Comparison of ENCODE assay signal across 14 cellular contexts in the genomic region with DNA sequence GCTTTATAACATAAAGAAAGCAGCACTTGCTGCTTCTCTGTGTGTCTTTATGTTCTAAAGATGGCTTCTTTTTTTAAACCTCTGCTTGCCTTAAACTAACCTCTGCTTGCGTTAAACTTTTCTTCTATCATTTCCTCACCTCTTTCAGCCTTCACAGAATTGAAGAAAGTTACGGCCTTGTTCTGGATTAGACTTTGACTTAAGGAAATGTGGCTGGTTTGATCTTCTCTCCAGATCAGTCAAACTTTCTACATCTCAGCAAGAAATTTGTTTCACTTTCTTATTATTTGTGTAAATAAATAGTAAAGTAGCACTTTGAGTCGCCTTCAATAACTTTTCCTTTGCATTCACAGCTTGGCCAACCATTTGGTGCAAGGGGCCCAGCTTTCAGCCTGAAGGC.
DNase-seq lines count a peak whose midpoint lies in the region; ATAC-seq and TF ChIP-seq lines count a peak whose summit lies in the region.
"Had no signal": no experiment of that assay in that cellular context is flagged by ENCODE, and none has a peak within 500 bp of the region (broad histone marks: within the 10 kb centered on the region; RNA-seq: fewer than 3 reads in every experiment).

No MANE protein-coding gene starts in this region.

- H3K27me3 Mint-ChIP-seq in activated CD4-positive, alpha-beta T cell treated with anti-CD3 and anti-CD28 coated beads for 36 hours = no peaks in the 10 kb centered on the region
- H3K27me3 Mint-ChIP-seq in activated naive CD4-positive, alpha-beta T cell treated with anti-CD3 and anti-CD28 coated beads, Interleukin-2, amount 50 U/mL, for 24 hours = no peaks in the 10 kb centered on the region
- H3K27me3 Mint-ChIP-seq in activated T-helper 1 cell treated with anti-CD3 and anti-CD28 coated beads, Interleukin-12 subunit alpha, Interleukin-12 subunit beta, Interleukin-2, Interleukin-4 antibody, amounts not matched to agents 30 ng/mL and 10 ng/mL and 1 ng/mL, durations not matched to agents 14 hours and 24 hours and 36 hours (ENCODE audit: insufficient read depth) = no peaks in the 10 kb centered on the region
- H3K27me3 Mint-ChIP-seq in nephron progenitor cell (ENCODE audit: low read depth, poor library complexity) = no peaks in the 10 kb centered on the region

- intact Hi-C loops in activated CD4-positive, alpha-beta T cell treated with anti-CD3 and anti-CD28 coated beads for 36 hours (cut with DNase I, micrococcal nuclease) = no loop called here
- intact Hi-C loops in activated T-helper 1 cell treated with anti-CD3 and anti-CD28 coated beads, Interleukin-12 subunit alpha, Interleukin-12 subunit beta, Interleukin-2, Interleukin-4 antibody, amounts not matched to agents 30 ng/mL and 10 ng/mL and 1 ng/mL, durations not matched to agents 14 hours and 24 hours and 36 hours (cut with micrococcal nuclease) = no loop called here
- intact Hi-C loops in Right ventricle myocardium inferior (cut with DNase I) = loop anchor here (5.0 kb wide), 1 partner anchor 37 kb away; no protein-coding TSS in a partner anchor

- no peak for TF ChIP-seq CTCF in nephron progenitor cell (IDR thresholded peaks at IDR 0.05)

- peaks cover 2% of the 10 kb centered on the region for H3K9me3 Mint-ChIP-seq in activated CD4-positive, alpha-beta T cell treated with anti-CD3 and anti-CD28 coated beads for 36 hours (ENCODE audit: low read depth)
- H3K9me3 Mint-ChIP-seq in activated naive CD4-positive, alpha-beta T cell treated with anti-CD3 and anti-CD28 coated beads, Interleukin-2, amount 50 U/mL, for 24 hours = peaks cover 11% of the 10 kb centered on the region
- H3K9me3 Mint-ChIP-seq in activated T-helper 1 cell treated with anti-CD3 and anti-CD28 coated beads, Interleukin-12 subunit alpha, Interleukin-12 subunit beta, Interleukin-2, Interleukin-4 antibody, amounts not matched to agents 30 ng/mL and 10 ng/mL and 1 ng/mL, durations not matched to agents 14 hours and 24 hours and 36 hours = no peaks in the 10 kb centered on the region
- H3K9me3 Mint-ChIP-seq in nephron progenitor cell = peaks cover 39% of the 10 kb centered on the region

- DNase-seq in activated CD4-positive, alpha-beta T cell treated with anti-CD3 and anti-CD28 coated beads for 36 hours = peak; percentile 22
- DNase-seq in activated CD4-positive, alpha-beta T cell treated with anti-CD3 and anti-CD28 coated beads for 4 hours = no peak
- no peak for DNase-seq in activated naive CD4-positive, alpha-beta T cell (lab: John Stamatoyannopoulos, UW)
- no peak for DNase-seq in activated T-helper 1 cell treated with anti-CD3 and anti-CD28 coated beads, Interleukin-12 subunit alpha, Interleukin-12 subunit beta, Interleukin-2, Interleukin-4 antibody, amounts not matched to agents 30 ng/mL and 10 ng/mL and 1 ng/mL, durations not matched to agents 14 hours and 24 hours and 36 hours (ENCODE audit: low spot score)
- DNase-seq in nephron progenitor cell (no peak), Right ventricle myocardium inferior (ENCODE audit: missing footprints) (no peak)
- DNase-seq: 8988T, GDM1, NCI-H187 treated with DMSO at 0.1 percent for 48 hours, NCI-H526 treated with DMSO at 0.1 percent for 48 hours, OCI-M1 had no signal

- POLR2A ChIA-PET in activated CD4-positive, alpha-beta T cell treated with anti-CD3 and anti-CD28 coated beads for 36 hours (lab: Charles Lee) = no interaction called here

- H3K4me1 Mint-ChIP-seq in activated CD4-positive, alpha-beta T cell treated with anti-CD3 and anti-CD28 coated beads for 36 hours = peaks cover 20% of the 10 kb centered on the region
- peaks cover 25% of the 10 kb centered on the region for H3K4me1 Mint-ChIP-seq in activated naive CD4-positive, alpha-beta T cell treated with anti-CD3 and anti-CD28 coated beads, Interleukin-2, amount 50 U/mL, for 24 hours
- H3K4me1 Mint-ChIP-seq in activated T-helper 1 cell treated with anti-CD3 and anti-CD28 coated beads, Interleukin-12 subunit alpha, Interleukin-12 subunit beta, Interleukin-2, Interleukin-4 antibody, amounts not matched to agents 30 ng/mL and 10 ng/mL and 1 ng/mL, durations not matched to agents 14 hours and 24 hours and 36 hours (ENCODE audit: low read depth) = peaks cover 19% of the 10 kb centered on the region
- H3K4me1 Mint-ChIP-seq in nephron progenitor cell = no peaks in the 10 kb centered on the region

- no peaks in the 10 kb centered on the region for H3K36me3 Mint-ChIP-seq in activated CD4-positive, alpha-beta T cell treated with anti-CD3 and anti-CD28 coated beads for 36 hours (ENCODE audit: low read depth)
- H3K36me3 Mint-ChIP-seq in activated naive CD4-positive, alpha-beta T cell treated with anti-CD3 and anti-CD28 coated beads, Interleukin-2, amount 50 U/mL, for 24 hours = peaks cover 2% of the 10 kb centered on the region
- no peaks in the 10 kb centered on the region for H3K36me3 Mint-ChIP-seq in activated T-helper 1 cell treated with anti-CD3 and anti-CD28 coated beads, Interleukin-12 subunit alpha, Interleukin-12 subunit beta, Interleukin-2, Interleukin-4 antibody, amounts not matched to agents 30 ng/mL and 10 ng/mL and 1 ng/mL, durations not matched to agents 14 hours and 24 hours and 36 hours (ENCODE audit: low read depth)
- H3K36me3 Mint-ChIP-seq in nephron progenitor cell (ENCODE audit: low read depth) = peaks cover 15% of the 10 kb centered on the region

- peak; percentile 74 for ATAC-seq in activated CD4-positive, alpha-beta T cell treated with anti-CD3 and anti-CD28 coated beads for 36 hours
- no peak for ATAC-seq in Right ventricle myocardium inferior
- ATAC-seq in GM19452 (IDR thresholded peaks at IDR 0.05; ENCODE audit: unreplicated experiment) = no peak
- ATAC-seq: GM12878 had no signal

- no peak overlapping the region for H3K27ac Mint-ChIP-seq in activated CD4-positive, alpha-beta T cell treated with anti-CD3 and anti-CD28 coated beads for 36 hours
- peak overlapping the region; percentile 74 for H3K27ac Mint-ChIP-seq in activated naive CD4-positive, alpha-beta T cell treated with anti-CD3 and anti-CD28 coated beads, Interleukin-2, amount 50 U/mL, for 24 hours
- no peak overlapping the region for H3K27ac Mint-ChIP-seq in activated T-helper 1 cell treated with anti-CD3 and anti-CD28 coated beads, Interleukin-12 subunit alpha, Interleukin-12 subunit beta, Interleukin-2, Interleukin-4 antibody, amounts not matched to agents 30 ng/mL and 10 ng/mL and 1 ng/mL, durations not matched to agents 14 hours and 24 hours and 36 hours
- H3K27ac Mint-ChIP-seq in nephron progenitor cell = no peak overlapping the region

- no peak overlapping the region for H3K4me3 Mint-ChIP-seq in activated CD4-positive, alpha-beta T cell treated with anti-CD3 and anti-CD28 coated beads for 36 hours
- H3K4me3 Mint-ChIP-seq in activated naive CD4-positive, alpha-beta T cell treated with anti-CD3 and anti-CD28 coated beads, Interleukin-2, amount 50 U/mL, for 24 hours = peak overlapping the region; percentile 42
- peak overlapping the region; percentile 13 for H3K4me3 Mint-ChIP-seq in activated T-helper 1 cell treated with anti-CD3 and anti-CD28 coated beads, Interleukin-12 subunit alpha, Interleukin-12 subunit beta, Interleukin-2, Interleukin-4 antibody, amounts not matched to agents 30 ng/mL and 10 ng/mL and 1 ng/mL, durations not matched to agents 14 hours and 24 hours and 36 hours
- H3K4me3 Mint-ChIP-seq in nephron progenitor cell = no peak overlapping the region

- CTCF ChIA-PET in activated CD4-positive, alpha-beta T cell treated with anti-CD3 and anti-CD28 coated beads for 36 hours (lab: Charles Lee) = interaction anchor here (1.0 kb wide), 1 partner anchor 10 kb away, joined by 4 read pairs; no protein-coding TSS in a partner anchor

Comparison
In these comparisons a context has a peak if more than half of its experiments do, and no peak if none do; other contexts are left out.
1. H3K4me3 Mint-ChIP-seq: peak in activated naive CD4-positive, alpha-beta T cell treated with anti-CD3 and anti-CD28 coated beads, Interleukin-2, amount 50 U/mL, for 24 hours (single experiment) and activated T-helper 1 cell treated with anti-CD3 and anti-CD28 coated beads, Interleukin-12 subunit alpha, Interleukin-12 subunit beta, Interleukin-2, Interleukin-4 antibody, amounts not matched to agents 30 ng/mL and 10 ng/mL and 1 ng/mL, durations not matched to agents 14 hours and 24 hours and 36 hours (single experiment); none in activated CD4-positive, alpha-beta T cell treated with anti-CD3 and anti-CD28 coated beads for 36 hours (single experiment) and nephron progenitor cell (single experiment).